Comparison of ENCODE assay signal across 1 cellular context in the genomic region with DNA sequence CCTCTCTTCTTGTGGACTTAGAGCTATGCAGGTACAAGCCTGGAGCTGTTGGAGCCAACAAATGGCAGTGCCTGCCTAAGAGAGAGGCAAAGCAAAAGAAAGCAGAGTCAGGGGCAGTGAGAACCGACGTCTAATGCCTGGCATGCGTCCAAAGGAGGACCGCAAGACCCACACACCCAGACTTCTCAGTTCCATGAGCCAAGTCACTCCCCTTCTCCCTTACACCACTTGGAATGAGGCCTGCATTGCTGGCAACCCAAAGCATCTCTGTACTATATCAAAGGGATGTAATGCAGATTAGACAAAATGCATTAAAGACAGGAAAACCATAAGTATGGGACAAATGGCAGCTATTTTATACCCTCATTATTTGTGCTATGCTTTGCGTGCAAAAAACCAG.
TF ChIP-seq lines count a peak whose summit lies in the region.

No MANE protein-coding gene starts in this region.

TF ChIP-seq in K562, 482 proteins besides CTCF, POLR2A, EP300 and RAD21:
- peak; percentile 34; the same call in 1 of the 2 replicates for TF ChIP-seq NFIC (IDR thresholded peaks at IDR 0.05)
- no peak for TF ChIP-seq ZNF699 (CRISPR knock-in tag; IDR thresholded peaks at IDR 0.05; ENCODE audit: insufficient replicate concordance)
